In genomic region chr10:23448802-23449570, GRCh38 we compare ENCODE assay signal across 1 cellular context.
TF ChIP-seq lines count a peak whose summit lies in the region.

No MANE protein-coding gene starts in this region.

TF ChIP-seq in HepG2, 621 proteins besides CTCF, POLR2A, EP300 and RAD21 (continued from another document):
- TF ChIP-seq KIAA2018 (CRISPR knock-in tag; IDR thresholded peaks at IDR 0.05; ENCODE audit: borderline replicate concordance), result no peak
- TF ChIP-seq ZSCAN12 (CRISPR knock-in tag; IDR thresholded peaks at IDR 0.05), result no peak
- no peak for TF ChIP-seq FOXK2 (IDR thresholded peaks at IDR 0.05)
- no peak for TF ChIP-seq CEBPZ (IDR thresholded peaks at IDR 0.05; ENCODE audit: low read length)
- TF ChIP-seq DBP (CRISPR knock-in tag; IDR thresholded peaks at IDR 0.05; ENCODE audit: not compliant biosample characterization), result no peak
- TF ChIP-seq RFX3 (CRISPR knock-in tag; IDR thresholded peaks at IDR 0.05), result no peak
- no peak for TF ChIP-seq ATF2 (CRISPR knock-in tag; IDR thresholded peaks at IDR 0.05)
- no peak for TF ChIP-seq ZNF747 (CRISPR knock-in tag; IDR thresholded peaks at IDR 0.05; ENCODE audit: borderline replicate concordance)
- no peak for TF ChIP-seq IKZF4 (CRISPR knock-in tag; IDR thresholded peaks at IDR 0.05; ENCODE audit: borderline replicate concordance, low read depth, not compliant biosample characterization)
- TF ChIP-seq SNAPC5 (CRISPR knock-in tag; IDR thresholded peaks at IDR 0.05; ENCODE audit: borderline replicate concordance), result no peak
